ENCODE assay signal across 9 cellular contexts in genomic region chr12:6821674-6822433, GRCh38. TPM values are rescaled to one million over a fixed set of nuclear protein-coding genes. Genes with fewer than 3 reads are reported as not detected.
DNase-seq lines count a peak whose midpoint lies in the region; ATAC-seq and TF ChIP-seq lines count a peak whose summit lies in the region.
"Had no signal": no experiment of that assay in that cellular context is flagged by ENCODE, and none has a peak within 500 bp of the region (broad histone marks: within the 10 kb centered on the region; RNA-seq: fewer than 3 reads in every experiment).

Gene GPR162 (plus strand): TSS chr12:6821821. CDS start chr12:6823899, 2,078 bp downstream.

- no peak for DNase-seq in activated T-cell treated with anti-CD3 and anti-CD28 coated beads, Interleukin-2, amount 50 U/mL, for 4 hours
- no peak for DNase-seq in activated T-cell treated with anti-CD3 and anti-CD28 coated beads, Interleukin-2, amount 50 U/mL, for 48 hours
- DNase-seq in NCI-H526 (lab: John Stamatoyannopoulos, UW) (peak; percentile 21 to 76), left lobe of liver (ENCODE audit: low spot score) (no peak), stomach (peak; percentile 52), NK-92 (lab: John Stamatoyannopoulos, UW; ENCODE audit: unreplicated experiment) (no peak)
- no peak for DNase-seq in activated CD8-positive, alpha-beta memory T cell treated with anti-CD3 and anti-CD28 coated beads, Interleukin-2, amount 50 U/mL, for 4 hours

- peaks cover 8% of the 10 kb centered on the region for H3K36me3 Mint-ChIP-seq in activated T-cell treated with anti-CD3 and anti-CD28 coated beads, Interleukin-2, amount 50 U/mL, for 4 hours (ENCODE audit: insufficient read depth)

- peaks cover 27% of the 10 kb centered on the region for H3K27me3 Mint-ChIP-seq in activated T-cell treated with anti-CD3 and anti-CD28 coated beads, Interleukin-2, amount 50 U/mL, for 4 hours (ENCODE audit: low read depth)

- peaks cover 0 to 71% (median 38%) of the 10 kb centered on the region in 3 donors for H3K27me3 ChIP-seq in stomach

- intact Hi-C loops in stomach (cut with DNase I; ENCODE audit: low total_unique reads), result loop anchor here (10.0 kb wide), 1 partner anchor 77 kb away; no protein-coding TSS in a partner anchor

- no peaks in the 10 kb centered on the region for H3K9me3 Mint-ChIP-seq in activated T-cell treated with anti-CD3 and anti-CD28 coated beads, Interleukin-2, amount 50 U/mL, for 4 hours

- no peak for TF ChIP-seq EP300 in stomach (IDR thresholded peaks at IDR 0.05)

- H3K36me3 ChIP-seq in stomach, result no peaks in the 10 kb centered on the region

- peak; percentile 18 to 20 for ATAC-seq in activated T-cell treated with anti-CD3 and anti-CD28 coated beads, Interleukin-2, amount 50 U/mL, for 4 hours
- peak; percentile 37 for ATAC-seq in left lobe of liver
- ATAC-seq: GM12878 had no signal

- WGBS in stomach, 5 donors, result 0 to 3% (median 2%) methylated on average over 17 to 23 of the region's 23 CpGs

- H3K4me3 ChIP-seq in stomach, result peak within 1 kb of the TSS; percentile 42 to 49 (median 47)
- H3K4me3 ChIP-seq: GM12878 had no signal

- peak within 1 kb of the TSS; percentile 62 for H3K4me3 Mint-ChIP-seq in activated T-cell treated with anti-CD3 and anti-CD28 coated beads, Interleukin-2, amount 50 U/mL, for 4 hours

- H3K9me3 ChIP-seq in stomach, result no peaks in the 10 kb centered on the region

- no peak for TF ChIP-seq POLR2A in stomach (IDR thresholded peaks at IDR 0.05)

- H3K27ac ChIP-seq in cingulate gyrus (ENCODE audit: low read depth, low read length) (peak within 1 kb of the TSS; percentile 93), stomach (peak within 1 kb of the TSS in 4 of 5 donors; percentile 41 to 73 (median 62))

- TF ChIP-seq CTCF in stomach (IDR thresholded peaks at IDR 0.05), result no peak

- peaks cover 23 to 39% (median 30%) of the 10 kb centered on the region in 4 donors for H3K4me1 ChIP-seq in stomach

- H3K4me1 Mint-ChIP-seq in activated T-cell treated with anti-CD3 and anti-CD28 coated beads, Interleukin-2, amount 50 U/mL, for 4 hours (ENCODE audit: low read depth), result peaks cover 17% of the 10 kb centered on the region

RNA-seq across cellular contexts. Expression of gene GPR162, which starts in this region (rescaled TPM):
- under 1 TPM in 2 of 3 donors, not detected in 1; 0.08 to 0.38 TPM for total RNA-seq in activated T-cell treated with anti-CD3 and anti-CD28 coated beads, Interleukin-2, amount 50 U/mL, for 4 hours
- 1.3 TPM for total RNA-seq in left lobe of liver
- total RNA-seq in stomach, result 1 to 10 TPM; 1.3 to 7.5 (median 1.8) TPM
- polyA plus RNA-seq in stomach, result 1 to 10 TPM; 2.6 to 9.3 (median 6.4) TPM
- total RNA-seq: GM12878 had no signal
- polyA plus RNA-seq: GM12878 had no signal

Comparison
In these comparisons a context has a peak if more than half of its experiments do, and no peak if none do; other contexts are left out.
1. Peak in ATAC-seq in activated T-cell treated with anti-CD3 and anti-CD28 coated beads, Interleukin-2, amount 50 U/mL, for 4 hours; RNA of the gene not detected or under 1 TPM.
2. DNase-seq: peak in NCI-H526 (2 of 2) and stomach (single experiment); none in activated T-cell treated with anti-CD3 and anti-CD28 coated beads, Interleukin-2, amount 50 U/mL, for 4 hours (single experiment), activated T-cell treated with anti-CD3 and anti-CD28 coated beads, Interleukin-2, amount 50 U/mL, for 48 hours (0 of 2), left lobe of liver (single experiment), activated CD8-positive, alpha-beta memory T cell treated with anti-CD3 and anti-CD28 coated beads, Interleukin-2, amount 50 U/mL, for 4 hours (single experiment) and NK-92 (single experiment).